1 cellular context compared by ENCODE assay signal in the genomic region with DNA sequence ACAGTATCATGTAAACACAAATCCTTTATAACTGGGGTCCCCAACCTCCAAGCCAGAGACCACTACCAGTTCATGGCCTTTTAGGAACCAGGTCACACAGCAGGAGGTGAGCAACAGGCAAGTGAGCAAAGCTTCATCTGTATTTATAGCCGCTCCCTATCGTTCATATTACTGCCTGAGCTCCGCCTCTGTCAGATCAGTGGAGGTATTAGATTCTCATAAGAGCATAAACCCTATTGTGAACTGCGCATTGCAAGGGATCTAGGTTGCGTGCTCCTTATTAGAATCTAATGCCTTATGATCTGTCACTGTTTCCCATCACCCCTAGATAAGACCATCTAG.
TF ChIP-seq lines count a peak whose summit lies in the region.

No MANE protein-coding gene starts in this region.

TF ChIP-seq in HepG2, 621 proteins besides CTCF, POLR2A, EP300 and RAD21:
- TF ChIP-seq ZMYM3 (CRISPR knock-in tag; IDR thresholded peaks at IDR 0.05) (no peak), RBM22 (optimal IDR thresholded peaks at IDR 0.05; ENCODE audit: low read length) (peak; percentile 41)
